Comparison of ENCODE assay signal across 1 cellular context in genomic region chr3:46674031-46674592, GRCh38.
TF ChIP-seq lines count a peak whose summit lies in the region.

No MANE protein-coding gene starts in this region.

TF ChIP-seq in IMR-90, 13 proteins besides CTCF, POLR2A, EP300 and RAD21 (continued from another document):
- TF ChIP-seq USF2 (IDR thresholded peaks at IDR 0.05; ENCODE audit: low read depth, low read length) (no peak), MXI1 (IDR thresholded peaks at IDR 0.05; ENCODE audit: borderline replicate concordance, low read depth, low read length) (no peak), NFE2L2 (IDR thresholded peaks at IDR 0.05; ENCODE audit: low read depth, low read length) (no peak), RCOR1 (IDR thresholded peaks at IDR 0.05; ENCODE audit: insufficient replicate concordance, low read length) (no peak), FOS (IDR thresholded peaks at IDR 0.05; ENCODE audit: low read depth, low read length) (no peak), BHLHE40 (IDR thresholded peaks at IDR 0.05; ENCODE audit: low read depth, low read length) (no peak), MAFK (IDR thresholded peaks at IDR 0.05; ENCODE audit: low read depth, low read length) (no peak), RFX5 (IDR thresholded peaks at IDR 0.05; ENCODE audit: low read depth, low read length) (no peak), MAZ (IDR thresholded peaks at IDR 0.05; ENCODE audit: borderline replicate concordance, low read depth, low read length) (no peak), ELK1 (IDR thresholded peaks at IDR 0.05; ENCODE audit: borderline replicate concordance, low read depth, low read length) (no peak)
